21 cellular contexts compared by ENCODE assay signal in genomic region chr5:165224366-165224765, GRCh38.
DNase-seq lines count a peak whose midpoint lies in the region; FAIRE-seq and TF ChIP-seq lines count a peak whose summit lies in the region.
"Had no signal": no experiment of that assay in that cellular context is flagged by ENCODE, and none has a peak within 500 bp of the region (broad histone marks: within the 10 kb centered on the region; RNA-seq: fewer than 3 reads in every experiment).

No MANE protein-coding gene starts in this region.

- H3K4me3 ChIP-seq in fibroblast of villous mesenchyme (ENCODE audit: low read depth, low read length): no peak overlapping the region
- H3K4me3 ChIP-seq: BLaER1, GM12878 had no signal

- H3K36me3 Mint-ChIP-seq in nephron (ENCODE audit: low read depth): no peaks in the 10 kb centered on the region
- H3K36me3 Mint-ChIP-seq in activated naive CD4-positive, alpha-beta T cell treated with anti-CD3 and anti-CD28 coated beads for 36 hours (ENCODE audit: low read depth): no peaks in the 10 kb centered on the region

- peak; percentile 58 for FAIRE-seq in GM12892 (lab: Jason Lieb, UNC)
- FAIRE-seq: D721Med, GM12878 had no signal

- H3K27me3 Mint-ChIP-seq in nephron (ENCODE audit: low read depth): peaks cover 3% of the 10 kb centered on the region
- no peaks in the 10 kb centered on the region for H3K27me3 Mint-ChIP-seq in activated naive CD4-positive, alpha-beta T cell treated with anti-CD3 and anti-CD28 coated beads for 36 hours (ENCODE audit: low read depth)
- H3K27me3 Mint-ChIP-seq: B cell; CD4-positive, alpha-beta T cell; CD8-positive, alpha-beta memory T cell had no signal

- H3K27ac Mint-ChIP-seq in nephron: peak overlapping the region; percentile 52 to 84 (median 82)
- no peak overlapping the region for H3K27ac Mint-ChIP-seq in activated naive CD4-positive, alpha-beta T cell treated with anti-CD3 and anti-CD28 coated beads for 36 hours
- H3K27ac Mint-ChIP-seq: B cell; CD4-positive, alpha-beta T cell; CD8-positive, alpha-beta memory T cell had no signal

- TF ChIP-seq CTCF in fibroblast of villous mesenchyme (IDR thresholded peaks at IDR 0.05; ENCODE audit: insufficient read depth, low read depth, low read length) (no peak), nephron (IDR thresholded peaks at IDR 0.05; ENCODE audit: unreplicated experiment in 3 of 3) (no peak)

- CTCF ChIA-PET in activated naive CD4-positive, alpha-beta T cell treated with anti-CD3 and anti-CD28 coated beads for 36 hours (lab: Charles Lee): interaction anchor here (1.0 kb wide), 1 partner anchor 15 kb away, joined by 3 read pairs; no protein-coding TSS in a partner anchor

- H3K9me3 Mint-ChIP-seq in nephron: peaks cover 10% of the 10 kb centered on the region
- peaks cover 2% of the 10 kb centered on the region for H3K9me3 Mint-ChIP-seq in activated naive CD4-positive, alpha-beta T cell treated with anti-CD3 and anti-CD28 coated beads for 36 hours

- in situ Hi-C loops in KBM-7 (cut with MboI; ENCODE audit: low pct_unique_long_range_greater_than_20kb, low sequenced_read_pairs): no loop called here

- no peak overlapping the region for H3K4me3 Mint-ChIP-seq in nephron
- H3K4me3 Mint-ChIP-seq in activated naive CD4-positive, alpha-beta T cell treated with anti-CD3 and anti-CD28 coated beads for 36 hours: no peak overlapping the region
- H3K4me3 Mint-ChIP-seq: B cell; CD4-positive, alpha-beta T cell; CD8-positive, alpha-beta memory T cell had no signal

- H3K4me1 Mint-ChIP-seq in nephron: peaks cover 34% of the 10 kb centered on the region
- H3K4me1 Mint-ChIP-seq in activated naive CD4-positive, alpha-beta T cell treated with anti-CD3 and anti-CD28 coated beads for 36 hours (ENCODE audit: low read depth): no peaks in the 10 kb centered on the region
- H3K4me1 Mint-ChIP-seq: B cell; CD8-positive, alpha-beta memory T cell had no signal

- TF ChIP-seq POLR2A in GM12892 (IDR thresholded peaks at IDR 0.05; ENCODE audit: low read depth, low read length): no peak

- intact Hi-C loops in activated naive CD4-positive, alpha-beta T cell treated with anti-CD3 and anti-CD28 coated beads for 36 hours (cut with micrococcal nuclease): no loop called here

- DNase-seq in GM12892 (ENCODE audit: insufficient read length) (no peak), SK-N-DZ (ENCODE audit: low spot score) (peak; percentile 90), fibroblast of villous mesenchyme (ENCODE audit: low read depth) (peak; percentile 52), KBM-7 (no peak), T-helper 1 cell (no peak), medulla oblongata (ENCODE audit: extremely low spot score) (no peak)
- DNase-seq in activated naive CD4-positive, alpha-beta T cell treated with anti-CD3 and anti-CD28 coated beads for 36 hours: no peak
- DNase-seq: CD4-positive, alpha-beta T cell; CD8-positive, alpha-beta memory T cell; DMS 273 treated with DMSO at 0.1 percent for 48 hours; DMS79; EL; GDM1; GOT3; H7; HCEC 1CT had no signal

Comparison
In these comparisons a context has a peak if more than half of its experiments do, and no peak if none do; other contexts are left out.
1. DNase-seq: peak in SK-N-DZ (single experiment) and fibroblast of villous mesenchyme (single experiment); none in GM12892 (single experiment), activated naive CD4-positive, alpha-beta T cell treated with anti-CD3 and anti-CD28 coated beads for 36 hours (single experiment), KBM-7 (single experiment), T-helper 1 cell (0 of 5) and medulla oblongata (single experiment).